ENCODE assay signal across 8 cellular contexts in the genomic region with DNA sequence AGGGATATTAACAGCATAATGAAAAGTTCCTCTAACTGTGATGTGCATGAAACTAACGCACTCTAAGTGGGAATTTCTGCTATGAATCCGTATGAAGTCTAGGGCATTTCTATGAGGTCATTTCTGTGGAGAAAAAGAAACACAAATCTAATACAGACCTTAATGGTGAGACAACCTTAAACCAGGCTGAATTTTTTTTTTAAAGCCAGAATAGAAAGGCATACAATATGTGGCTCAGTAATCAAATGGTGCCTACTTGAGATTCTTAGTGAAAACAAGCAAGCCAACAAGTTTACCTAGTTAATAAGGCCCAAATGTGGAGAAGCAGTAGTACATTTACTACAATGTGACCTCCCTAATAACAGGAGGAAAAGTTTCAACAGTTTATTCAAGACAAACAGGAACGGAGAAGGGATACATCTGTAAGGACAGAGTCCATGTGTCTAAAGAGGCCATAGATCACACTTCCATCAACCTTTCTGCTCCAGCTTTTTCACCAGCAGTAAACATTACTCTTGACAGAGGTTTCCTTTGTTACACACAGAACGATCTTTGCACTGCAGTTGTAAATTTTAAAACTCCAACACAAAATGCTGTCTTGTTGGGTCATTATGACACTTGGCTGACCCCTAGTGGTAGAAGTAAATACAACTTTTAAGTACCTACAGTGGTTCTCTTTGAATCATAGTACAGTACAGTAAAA. TPM values are rescaled to one million over a fixed set of nuclear protein-coding genes. Genes with fewer than 3 reads are reported as not detected.
DNase-seq lines count a peak whose midpoint lies in the region; ATAC-seq, FAIRE-seq and TF ChIP-seq lines count a peak whose summit lies in the region.

No MANE protein-coding gene starts in this region.

- POLR2A ChIA-PET in SK-N-SH (lab: Yijun Ruan, JAX): no interaction called here

- H3F3A ChIP-seq in SK-N-SH (replicated peaks; ENCODE audit: insufficient read depth): peaks cover 11% of the 10 kb centered on the region

- TF ChIP-seq CTCF in SK-N-SH (IDR thresholded peaks at IDR 0.05): peak; percentile 83

- DNase-seq in AG08396 (ENCODE audit: low spot score): peak; percentile 46
- DNase-seq in GM12892 (ENCODE audit: insufficient read length): no peak
- peak; percentile 88 for DNase-seq in NAMALWA (ENCODE audit: low spot score)
- DNase-seq in SK-N-SH: peak; percentile 44
- DNase-seq in erythroblast (lab: John Stamatoyannopoulos, UW): peak; percentile 88 to 92
- no peak for DNase-seq in cortex of kidney (lab: John Stamatoyannopoulos, UW)

- WGBS in SK-N-SH (ENCODE audit: low lambda C conversion rate): 71% methylated on average over 4 of the region's 4 CpGs

- no peak overlapping the region for H3K4me2 ChIP-seq in SK-N-SH

- no peaks in the 10 kb centered on the region; the same call in 1 of the 2 replicates for H3K79me2 ChIP-seq in SK-N-SH (ENCODE audit: insufficient read depth)

- peaks cover 10 to 12% of the 10 kb centered on the region in 2 experiments for H3K36me3 ChIP-seq in SK-N-SH (replicated peaks in 1 of 2; ENCODE audit: control insufficient read depth in 1 of 2, insufficient read depth in 2 of 2, low read length in 1 of 2)
- peaks cover 0 to 6% of the 10 kb centered on the region in 2 donors for H3K36me3 ChIP-seq in muscle layer of duodenum (ENCODE audit: control insufficient read depth in 1 of 2, insufficient read depth in 2 of 2, low read length in 2 of 2)

- no peak for TF ChIP-seq EP300 in SK-N-SH (IDR thresholded peaks at IDR 0.05; ENCODE audit: borderline replicate concordance in 1 of 2, low read depth in 1 of 2, low read length in 1 of 2)

- H2AFZ ChIP-seq in SK-N-SH (ENCODE audit: low read depth): no peak overlapping the region

- ATAC-seq in HG02623 (IDR thresholded peaks at IDR 0.05; ENCODE audit: unreplicated experiment): peak; percentile 86

- no peaks in the 10 kb centered on the region for H3K4me1 ChIP-seq in SK-N-SH (ENCODE audit: control insufficient read depth in 1 of 2, insufficient read depth in 2 of 2, low read depth in 1 of 2, low read length in 1 of 2)
- peaks cover 0 to 6% of the 10 kb centered on the region in 2 donors for H3K4me1 ChIP-seq in muscle layer of duodenum (ENCODE audit: control insufficient read depth in 1 of 2, insufficient read depth in 2 of 2, low read length in 2 of 2)

- H4K20me1 ChIP-seq in SK-N-SH (ENCODE audit: insufficient read depth): no peaks in the 10 kb centered on the region

- H3K9me3 ChIP-seq in SK-N-SH (no peaks in the 10 kb centered on the region), muscle layer of duodenum (ENCODE audit: control insufficient read depth in 1 of 2, low read length in 2 of 2) (no peaks in the 10 kb centered on the region)

- TF ChIP-seq POLR2A in GM12892 (IDR thresholded peaks at IDR 0.05; ENCODE audit: low read depth, low read length) (no peak), erythroblast (IDR thresholded peaks at IDR 0.05; ENCODE audit: low read length) (no peak)

- H3K27ac ChIP-seq in SK-N-SH (ENCODE audit: low read depth in 2 of 2, low read length in 1 of 2) (no peak overlapping the region), muscle layer of duodenum (ENCODE audit: low read length) (peak overlapping the region; percentile 7)

- peak; percentile 84 for TF ChIP-seq RAD21 in SK-N-SH (IDR thresholded peaks at IDR 0.05; ENCODE audit: low read length)

- H3K4me3 ChIP-seq in SK-N-SH (ENCODE audit: low read depth in 2 of 2, low read length in 1 of 2) (no peak overlapping the region; a peak in 1 of 4 replicates), muscle layer of duodenum (ENCODE audit: low read depth in 1 of 2, low read length in 2 of 2) (no peak overlapping the region)

- CTCF ChIA-PET in SK-N-SH (lab: Yijun Ruan, JAX): interaction anchor here (0.6 to 9.3 kb wide), 18 partner anchors 8 to 1493 kb away, joined by 3 to 159 read pairs (median 4); a partner anchor contains a TSS

- peak; percentile 66 for FAIRE-seq in GM12892 (lab: Jason Lieb, UNC)

- H3K27me3 ChIP-seq in SK-N-SH (ENCODE audit: insufficient read depth) (no peaks in the 10 kb centered on the region), muscle layer of duodenum (ENCODE audit: low read depth, low read length) (no peaks in the 10 kb centered on the region)

- no peaks in the 10 kb centered on the region for H3K9me2 ChIP-seq in SK-N-SH

- no peak overlapping the region for H3K9ac ChIP-seq in SK-N-SH

TF ChIP-seq in SK-N-SH, 30 proteins besides CTCF, POLR2A, EP300 and RAD21:
- TF ChIP-seq FOSL2 (IDR thresholded peaks at IDR 0.05; ENCODE audit: borderline replicate concordance, low read depth): no peak
- TF ChIP-seq SMC3 (IDR thresholded peaks at IDR 0.05; ENCODE audit: low read depth, low read length): peak; percentile 66
- TF ChIP-seq RXRA (IDR thresholded peaks at IDR 0.05; ENCODE audit: borderline replicate concordance, low read depth): no peak
- TF ChIP-seq TAF1 (IDR thresholded peaks at IDR 0.05; ENCODE audit: borderline replicate concordance, low read depth, low read length): no peak
- no peak for TF ChIP-seq CHD2 (IDR thresholded peaks at IDR 0.05; ENCODE audit: low read length, partially characterized antibody)
- no peak for TF ChIP-seq YY1 (IDR thresholded peaks at IDR 0.05; ENCODE audit: low read depth)
TF ChIP-seq in SK-N-SH: peak in this region for 1.

RNA-seq across cellular contexts. Expression of a gene that starts 26.2 kb away (rescaled TPM):
- polyA plus RNA-seq in GM12892 (2012; ENCODE audit: missing spikeins): 8.3 TPM
- 4.4 and 5.7 TPM in 2 replicates for polyA plus RNA-seq in SK-N-SH (2012; rRNA removed)
- polyA plus RNA-seq in SK-N-SH (2012; cell fraction: cytosol; rRNA removed): 5.9 and 6.9 TPM in 2 replicates
- polyA plus RNA-seq in SK-N-SH (2012; cell fraction: nucleus; rRNA removed): 4.3 and 8.1 TPM in 2 replicates

RNA-seq across cellular contexts. Expression of a gene that starts 49.2 kb away (rescaled TPM):
- polyA plus RNA-seq in GM12892 (2012; ENCODE audit: missing spikeins): 8.2 TPM
- 2.0 TPM in 2 replicates for polyA plus RNA-seq in SK-N-SH (2012; rRNA removed)
- 2.4 and 2.9 TPM in 2 replicates for polyA plus RNA-seq in SK-N-SH (2012; cell fraction: cytosol; rRNA removed)
- polyA plus RNA-seq in SK-N-SH (2012; cell fraction: nucleus; rRNA removed): 1.1 and 1.7 TPM in 2 replicates

Comparison
In these comparisons a context has a peak if more than half of its experiments do, and no peak if none do; other contexts are left out.
1. DNase-seq: peak in AG08396 (single experiment), NAMALWA (single experiment), SK-N-SH (single experiment) and erythroblast (2 of 2); none in GM12892 (single experiment) and cortex of kidney (single experiment).